ENCODE assay signal across 8 cellular contexts in the genomic region with DNA sequence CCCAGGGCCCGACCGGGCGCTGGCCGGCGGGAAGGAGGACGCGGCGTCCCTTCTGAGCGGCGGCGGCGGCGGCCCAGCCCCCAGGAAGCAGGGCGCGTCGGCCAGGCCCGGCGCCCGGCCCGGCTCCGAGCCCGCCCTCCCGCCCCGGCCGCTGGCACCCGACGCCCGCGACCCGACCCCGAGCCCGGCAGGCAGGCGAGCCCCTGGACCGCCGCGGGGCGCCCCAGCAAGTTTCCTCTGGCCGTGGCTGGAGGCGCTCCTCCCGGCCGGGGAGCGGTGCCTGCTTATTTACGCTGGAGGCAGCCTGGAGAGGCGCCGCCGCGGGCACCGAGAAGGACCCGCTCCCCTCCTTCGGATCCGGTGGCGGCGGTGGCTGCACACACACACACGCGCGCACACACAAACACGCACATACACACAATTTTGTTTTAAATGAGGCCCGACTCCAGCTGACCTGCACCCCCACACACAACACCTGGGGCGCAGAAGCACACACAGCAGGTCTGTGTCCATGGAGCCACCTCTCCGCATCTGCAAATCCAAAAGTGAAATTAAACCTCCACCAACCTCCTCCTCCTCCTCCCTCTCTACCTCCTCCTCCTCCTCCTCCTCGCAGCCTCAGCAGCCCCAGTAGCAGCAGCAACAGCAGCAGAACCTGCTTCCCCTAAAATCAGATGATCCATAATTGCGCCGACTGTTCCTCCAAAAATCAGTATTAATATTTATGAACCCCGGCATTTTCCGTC. TPM values are rescaled to one million over a fixed set of nuclear protein-coding genes. Genes with fewer than 3 reads are reported as not detected.
DNase-seq lines count a peak whose midpoint lies in the region; ATAC-seq and TF ChIP-seq lines count a peak whose summit lies in the region.

No MANE protein-coding gene starts in this region.

- peak overlapping the region; percentile 100 for H3K27ac Mint-ChIP-seq in activated naive CD4-positive, alpha-beta T cell treated with anti-CD3 and anti-CD28 coated beads for 36 hours
- H3K27ac Mint-ChIP-seq in osteocyte (ENCODE audit: unreplicated experiment): peak overlapping the region; percentile 99

- peak; percentile 9 for DNase-seq in DMS53 treated with DMSO at 0.1 percent for 48 hours (lab: John Stamatoyannopoulos, UW; ENCODE audit: unreplicated experiment)
- DNase-seq in HCT116 (ENCODE audit: low read depth, low spot score): no peak
- peak; percentile 51 to 75 (median 65) for DNase-seq in Peyer's patch
- DNase-seq in activated naive CD4-positive, alpha-beta T cell treated with anti-CD3 and anti-CD28 coated beads for 36 hours: peak; percentile 50
- peak; percentile 54 for DNase-seq in glomerular visceral epithelial cell (ENCODE audit: extremely low spot score)
- DNase-seq in osteocyte (ENCODE audit: extremely low spot score, unreplicated experiment): no peak
- no peak for DNase-seq in NCI-H226

- peak overlapping the region; percentile 63 to 68 for H3K4me3 ChIP-seq in HCT116 (replicated peaks in 1 of 2; ENCODE audit: low read depth in 1 of 2, low read length in 2 of 2)
- H3K4me3 ChIP-seq in Peyer's patch: peak overlapping the region; percentile 69 to 96 (median 81)

- H3K27me3 Mint-ChIP-seq in activated naive CD4-positive, alpha-beta T cell treated with anti-CD3 and anti-CD28 coated beads for 36 hours (ENCODE audit: low read depth): no peaks in the 10 kb centered on the region
- no peaks in the 10 kb centered on the region for H3K27me3 Mint-ChIP-seq in osteocyte (ENCODE audit: unreplicated experiment)

- no peak for TF ChIP-seq RAD21 in HCT116 (IDR thresholded peaks at IDR 0.05; ENCODE audit: low read depth)

- H2AFZ ChIP-seq in HCT116 (ENCODE audit: low read depth, low read length, poor library complexity, severe bottlenecking): no peak overlapping the region

- peaks cover 29% of the 10 kb centered on the region for H3K36me3 Mint-ChIP-seq in activated naive CD4-positive, alpha-beta T cell treated with anti-CD3 and anti-CD28 coated beads for 36 hours (ENCODE audit: low read depth)
- H3K36me3 Mint-ChIP-seq in osteocyte (ENCODE audit: unreplicated experiment): peaks cover 5% of the 10 kb centered on the region

- TF ChIP-seq POLR2A in HCT116 (IDR thresholded peaks at IDR 0.05; ENCODE audit: borderline replicate concordance, extremely low read depth, insufficient read depth, insufficient read length): no peak
- TF ChIP-seq POLR2A in Peyer's patch (IDR thresholded peaks at IDR 0.05): no peak

- peak overlapping the region; percentile 68 for H3K9ac ChIP-seq in HCT116 (ENCODE audit: low read length)

- no peaks in the 10 kb centered on the region for H3K9me3 Mint-ChIP-seq in activated naive CD4-positive, alpha-beta T cell treated with anti-CD3 and anti-CD28 coated beads for 36 hours
- H3K9me3 Mint-ChIP-seq in osteocyte (ENCODE audit: unreplicated experiment): no peaks in the 10 kb centered on the region

- RAD21 ChIA-PET in HCT116 (lab: Charles Lee; ENCODE audit: low non-redundant PET in 1 of 2, low total read pairs in 2 of 2, uncharacterized antibody in 2 of 2, unreplicated experiment in 2 of 2): no interaction called here

- ATAC-seq in HCT116 (peak; percentile 35), GM21576 (IDR thresholded peaks at IDR 0.05; ENCODE audit: unreplicated experiment) (no peak)

- no peaks in the 10 kb centered on the region for H3K27me3 ChIP-seq in HCT116 (ENCODE audit: insufficient read depth, low read length)
- H3K27me3 ChIP-seq in Peyer's patch: no peaks in the 10 kb centered on the region

- H3K4me1 ChIP-seq in HCT116 (ENCODE audit: control insufficient read depth in 1 of 2, insufficient read depth in 2 of 2, low read length in 2 of 2): peaks cover 0 to 13% of the 10 kb centered on the region in 2 experiments; a peak in 2 of 4 replicates
- H3K4me1 ChIP-seq in Peyer's patch: peaks cover 0 to 57% (median 14%) of the 10 kb centered on the region in 4 donors

- H4K20me1 ChIP-seq in HCT116 (ENCODE audit: insufficient read depth): no peaks in the 10 kb centered on the region

- H3K9me2 ChIP-seq in HCT116 (ENCODE audit: insufficient read depth): no peaks in the 10 kb centered on the region

- TF ChIP-seq CTCF in HCT116 (IDR thresholded peaks at IDR 0.05 in 2 of 3, conservative IDR thresholded peaks at IDR 0.05 in 1 of 3; ENCODE audit: borderline replicate concordance in 1 of 3, insufficient read depth in 1 of 3, low read depth in 2 of 3, low read length in 2 of 3): no peak
- no peak for TF ChIP-seq CTCF in Peyer's patch (IDR thresholded peaks at IDR 0.05)
- TF ChIP-seq CTCF in osteocyte (IDR thresholded peaks at IDR 0.05): no peak

- peak overlapping the region; percentile 83 for H3K4me2 ChIP-seq in HCT116 (ENCODE audit: low read length)

- intact Hi-C loops in HCT116 (cut with micrococcal nuclease): loop anchor here (2.0 to 5.0 kb wide), 2 partner anchors 64 to 209 kb away; no protein-coding TSS in a partner anchor
- intact Hi-C loops in activated naive CD4-positive, alpha-beta T cell treated with anti-CD3 and anti-CD28 coated beads for 36 hours (cut with micrococcal nuclease): loop anchor here (1.0 to 10.0 kb wide), 21 partner anchors 14 to 1029 kb away; a partner anchor contains a TSS

- POLR2A ChIA-PET in HCT116 (lab: Charles Lee): interaction anchor here (0.8 to 0.9 kb wide), 3 partner anchors 8 to 209 kb away, joined by 3 read pairs; no protein-coding TSS in a partner anchor

- H3K36me3 ChIP-seq in HCT116 (ENCODE audit: control insufficient read depth in 1 of 2, insufficient read depth in 2 of 2, low read length in 2 of 2) (no peaks in the 10 kb centered on the region), Peyer's patch (no peaks in the 10 kb centered on the region)

- H3K4me1 Mint-ChIP-seq in activated naive CD4-positive, alpha-beta T cell treated with anti-CD3 and anti-CD28 coated beads for 36 hours (ENCODE audit: low read depth): peaks cover 42% of the 10 kb centered on the region
- peaks cover 28% of the 10 kb centered on the region for H3K4me1 Mint-ChIP-seq in osteocyte (ENCODE audit: unreplicated experiment)

- CTCF ChIA-PET in HCT116 (lab: Charles Lee): no interaction called here
- CTCF ChIA-PET in activated naive CD4-positive, alpha-beta T cell treated with anti-CD3 and anti-CD28 coated beads for 36 hours (lab: Charles Lee): interaction anchor here (1.5 to 2.5 kb wide), 2 partner anchors 29 to 41 kb away, joined by 8 read pairs; no protein-coding TSS in a partner anchor

- H3K9me3 ChIP-seq in HCT116 (ENCODE audit: control insufficient read depth in 1 of 2, insufficient read depth in 1 of 2, low read depth in 1 of 2, low read length in 2 of 2) (no peaks in the 10 kb centered on the region), Peyer's patch (no peaks in the 10 kb centered on the region)

- TSS peak; percentile 81 for BruUV-seq in HCT116 (replicated peaks; lab: Mats Ljungman, UMichigan)

- H3K27ac ChIP-seq in HCT116 (ENCODE audit: low read depth, low read length) (peak overlapping the region; percentile 75), Peyer's patch (peak overlapping the region; percentile 95 to 100 (median 99))

- peak overlapping the region; percentile 98 for H3K4me3 Mint-ChIP-seq in activated naive CD4-positive, alpha-beta T cell treated with anti-CD3 and anti-CD28 coated beads for 36 hours
- H3K4me3 Mint-ChIP-seq in osteocyte (ENCODE audit: unreplicated experiment): peak overlapping the region; percentile 96

- peaks cover 15% of the 10 kb centered on the region; the same call in 1 of the 2 replicates for H3K79me2 ChIP-seq in HCT116 (ENCODE audit: insufficient read depth, low read length)

TF ChIP-seq in HCT116, 20 proteins besides CTCF, POLR2A, EP300 and RAD21:
- TF ChIP-seq ZFX (IDR thresholded peaks at IDR 0.05) (peak; percentile 57; the same call in 1 of the 2 replicates), ZNF274 (IDR thresholded peaks at IDR 0.05; ENCODE audit: low read depth, low read length) (no peak)

RNA-seq across cellular contexts. Expression of a gene that starts 0.7 kb away (rescaled TPM):
- total RNA-seq in HCT116 (2021; ENCODE audit: unreplicated experiment): 10.6 TPM
- 4.6 and 4.8 TPM in 2 replicates for polyA plus RNA-seq in HCT116 (2012)
- 10 to 100 TPM; 28.0 to 42.8 (median 39.2) TPM for total RNA-seq in Peyer's patch
- 10 to 100 TPM; 37.3 to 38.3 TPM for total RNA-seq in activated naive CD4-positive, alpha-beta T cell treated with anti-CD3 and anti-CD28 coated beads for 36 hours
- total RNA-seq in osteocyte: 21.8 and 26.6 TPM in 2 replicates

Comparison
In these comparisons a context has a peak if more than half of its experiments do, and no peak if none do; other contexts are left out.
1. DNase-seq: peak in DMS53 treated with DMSO at 0.1 percent for 48 hours (single experiment), Peyer's patch (3 of 3), activated naive CD4-positive, alpha-beta T cell treated with anti-CD3 and anti-CD28 coated beads for 36 hours (single experiment) and glomerular visceral epithelial cell (single experiment); none in HCT116 (single experiment), osteocyte (single experiment) and NCI-H226 (single experiment).